ENCODE assay signal across 9 cellular contexts in genomic region chr16:83954577-83955016, GRCh38. TPM values are rescaled to one million over a fixed set of nuclear protein-coding genes. Genes with fewer than 3 reads are reported as not detected.
DNase-seq lines count a peak whose midpoint lies in the region; ATAC-seq and TF ChIP-seq lines count a peak whose summit lies in the region.
"Had no signal": no experiment of that assay in that cellular context is flagged by ENCODE, and none has a peak within 500 bp of the region (broad histone marks: within the 10 kb centered on the region; RNA-seq: fewer than 3 reads in every experiment).

No MANE protein-coding gene starts in this region.

- no peak overlapping the region for H3K27ac Mint-ChIP-seq in activated CD4-positive, alpha-beta T cell treated with anti-CD3 and anti-CD28 coated beads for 36 hours

- DNase-seq in H4 (ENCODE audit: low spot score) (peak; percentile 53), SW480 (ENCODE audit: low spot score) (peak; percentile 57), heart left ventricle (peak in 4 of 5 donors; percentile 59 to 81 (median 64)), renal cortical epithelial cell (ENCODE audit: low read depth) (peak; percentile 37), AML-193 (lab: John Stamatoyannopoulos, UW) (no peak), HuH-7.5 (ENCODE audit: low spot score) (no peak)
- DNase-seq in activated CD4-positive, alpha-beta T cell treated with anti-CD3 and anti-CD28 coated beads for 36 hours, result no peak
- DNase-seq in activated CD4-positive, CD25-positive, alpha-beta regulatory T cell (lab: John Stamatoyannopoulos, UW), result no peak
- DNase-seq: activated CD8-positive, alpha-beta memory T cell treated with anti-CD3 and anti-CD28 coated beads for 24 hours had no signal

- CTCF ChIA-PET in activated CD4-positive, alpha-beta T cell treated with anti-CD3 and anti-CD28 coated beads for 36 hours (lab: Charles Lee), result interaction anchor here (1.1 to 2.0 kb wide), 11 partner anchors 10 to 233 kb away, joined by 5 to 21 read pairs (median 6); partner anchors contain the start of gene TAF1C

- peak overlapping the region in 8 of 12 donors; percentile 42 to 87 (median 71) for H3K4me3 ChIP-seq in heart left ventricle

- no peaks in the 10 kb centered on the region for H3K36me3 Mint-ChIP-seq in activated CD4-positive, alpha-beta T cell treated with anti-CD3 and anti-CD28 coated beads for 36 hours (ENCODE audit: low read depth)

- H3K4me1 Mint-ChIP-seq in activated CD4-positive, alpha-beta T cell treated with anti-CD3 and anti-CD28 coated beads for 36 hours, result peaks cover 19% of the 10 kb centered on the region

- H3K4me3 Mint-ChIP-seq in activated CD4-positive, alpha-beta T cell treated with anti-CD3 and anti-CD28 coated beads for 36 hours, result no peak overlapping the region

- H3K9me3 ChIP-seq in heart left ventricle, result no peaks in the 10 kb centered on the region

- peaks cover 16% of the 10 kb centered on the region for H3K27me3 Mint-ChIP-seq in activated CD4-positive, alpha-beta T cell treated with anti-CD3 and anti-CD28 coated beads for 36 hours

- H3K36me3 ChIP-seq in heart left ventricle, result peaks cover 0 to 17% (median 5%) of the 10 kb centered on the region in 9 donors

- POLR2A ChIA-PET in activated CD4-positive, alpha-beta T cell treated with anti-CD3 and anti-CD28 coated beads for 36 hours (lab: Charles Lee), result no interaction called here

- peak overlapping the region in 10 of 12 donors; percentile 9 to 99 (median 86) for H3K27ac ChIP-seq in heart left ventricle

- ATAC-seq in heart left ventricle, result peak in 3 of 4 donors; percentile 4 to 50 (median 49)
- ATAC-seq in activated CD4-positive, alpha-beta T cell treated with anti-CD3 and anti-CD28 coated beads for 36 hours, result no peak

- no peaks in the 10 kb centered on the region for H3K27me3 ChIP-seq in heart left ventricle

- TF ChIP-seq CTCF in heart left ventricle (IDR thresholded peaks at IDR 0.05), result no peak

- no peaks in the 10 kb centered on the region for H3K9me3 Mint-ChIP-seq in activated CD4-positive, alpha-beta T cell treated with anti-CD3 and anti-CD28 coated beads for 36 hours (ENCODE audit: low read depth)

- intact Hi-C loops in heart left ventricle (cut with DNase I), result loop anchor here in 8 of 10 donors (5.0 to 10.0 kb wide), 12 partner anchors 42 to 530 kb away; partner anchors contain the start of genes TAF1C (in 3 of the 8) and MLYCD (in 1 of the 8)
- intact Hi-C loops in activated CD4-positive, alpha-beta T cell treated with anti-CD3 and anti-CD28 coated beads for 36 hours (cut with DNase I, micrococcal nuclease), result loop anchor here in 1 of 2 experiments (5.0 to 10.0 kb wide), 2 partner anchors 233 to 550 kb away; partner anchors contain the start of genes MEAK7 and TAF1C

- peaks cover 0 to 59% (median 29%) of the 10 kb centered on the region in 12 donors for H3K4me1 ChIP-seq in heart left ventricle

- TF ChIP-seq POLR2A in heart left ventricle (IDR thresholded peaks at IDR 0.05), result peak in 1 of 2 donors; percentile 20

- 54 to 68% (median 58%) methylated on average over 9 of the region's 9 CpGs for WGBS in heart left ventricle, 4 donors

RNA-seq across cellular contexts. Expression of gene OSGIN1, which starts 1.6 kb away (rescaled TPM):
- 26.1 and 27.3 TPM in 2 replicates for total RNA-seq in H4 (2014; rRNA removed; shearing (Covaris generic))
- total RNA-seq in heart left ventricle (10 to 100 TPM in 2 of 9 donors, 1 to 10 TPM in 7; 3.3 to 11.0 (median 7.0) TPM), renal cortical epithelial cell (0.69 and 1.4 TPM in 2 replicates)
- 10 to 100 TPM in 1 of 2 donors, 1 to 10 TPM in 1; 7.4 to 12.8 TPM for polyA plus RNA-seq in heart left ventricle
- total RNA-seq in activated CD4-positive, alpha-beta T cell treated with anti-CD3 and anti-CD28 coated beads for 36 hours, result 1 to 10 TPM in 1 of 2 experiments, under 1 TPM in 1; 0.75 to 1.0 TPM

RNA-seq across cellular contexts. Expression of gene NECAB2, which starts 13.4 kb away (rescaled TPM):
- 0.37 and 0.52 TPM in 2 replicates for total RNA-seq in H4 (2014; rRNA removed; shearing (Covaris generic))
- total RNA-seq in heart left ventricle, result 1 to 10 TPM in 2 of 9 donors, under 1 TPM in 5, not detected in 2; 0.24 to 1.3 (median 0.77) TPM
- 1 to 10 TPM; 1.2 to 2.1 TPM for polyA plus RNA-seq in heart left ventricle
- not detected in 2 replicates for total RNA-seq in renal cortical epithelial cell
- not detected for total RNA-seq in activated CD4-positive, alpha-beta T cell treated with anti-CD3 and anti-CD28 coated beads for 36 hours

RNA-seq across cellular contexts. Expression of gene MLYCD, which starts 55.7 kb away (rescaled TPM):
- 1.4 and 1.7 TPM in 2 replicates for total RNA-seq in H4 (2014; rRNA removed; shearing (Covaris generic))
- total RNA-seq in heart left ventricle (10 to 100 TPM; 22.5 to 65.3 (median 40.2) TPM), renal cortical epithelial cell (3.6 and 7.1 TPM in 2 replicates)
- polyA plus RNA-seq in heart left ventricle, result 10 to 100 TPM; 19.4 to 21.8 TPM
- 1 to 10 TPM; 3.3 to 3.8 TPM for total RNA-seq in activated CD4-positive, alpha-beta T cell treated with anti-CD3 and anti-CD28 coated beads for 36 hours

Comparison
In these comparisons a context has a peak if more than half of its experiments do, and no peak if none do; other contexts are left out.
1. DNase-seq: peak in H4 (single experiment), SW480 (single experiment), heart left ventricle (4 of 5) and renal cortical epithelial cell (single experiment); none in activated CD4-positive, alpha-beta T cell treated with anti-CD3 and anti-CD28 coated beads for 36 hours (single experiment), activated CD4-positive, CD25-positive, alpha-beta regulatory T cell (0 of 4), AML-193 (0 of 2) and HuH-7.5 (single experiment).